18 cellular contexts compared by ENCODE assay signal in genomic region chr5:175671013-175671412, GRCh38. TPM values are rescaled to one million over a fixed set of nuclear protein-coding genes. Genes with fewer than 3 reads are reported as not detected.
DNase-seq lines count a peak whose midpoint lies in the region; ATAC-seq and TF ChIP-seq lines count a peak whose summit lies in the region.
"Had no signal": no experiment of that assay in that cellular context is flagged by ENCODE, and none has a peak within 500 bp of the region (broad histone marks: within the 10 kb centered on the region; RNA-seq: fewer than 3 reads in every experiment).

No MANE protein-coding gene starts in this region.

- no peak overlapping the region for H2BK5ac ChIP-seq in neuronal stem cell (ENCODE audit: low read length)

- intact Hi-C loops in activated naive CD4-positive, alpha-beta T cell treated with anti-CD3 and anti-CD28 coated beads for 36 hours (cut with micrococcal nuclease), result no loop called here

- no peaks in the 10 kb centered on the region for H3K79me1 ChIP-seq in neuronal stem cell (ENCODE audit: low read depth, low read length)

- TF ChIP-seq POLR2A in NB4 (IDR thresholded peaks at IDR 0.05; ENCODE audit: extremely low read depth, insufficient read length), result no peak

- ATAC-seq in DND-41 (ENCODE audit: insufficient read depth, low read depth) (peak; percentile 68), HG03460 (IDR thresholded peaks at IDR 0.05; ENCODE audit: unreplicated experiment) (no peak)
- ATAC-seq: GM12878 had no signal

- DNase-seq in DND-41 (peak; percentile 63), NB4 (ENCODE audit: low read depth) (peak; percentile 87), neuronal stem cell (ENCODE audit: low spot score) (no peak), HuH-7 (ENCODE audit: low spot score) (no peak)
- no peak for DNase-seq in activated naive CD8-positive, alpha-beta T cell treated with anti-CD3 and anti-CD28 coated beads for 36 hours
- DNase-seq in activated naive CD4-positive, alpha-beta T cell treated with anti-CD3 and anti-CD28 coated beads for 36 hours, result no peak
- DNase-seq: activated effector memory CD4-positive, alpha-beta T cell treated with Interleukin-2 at 50 U/mL for 16 hours; GDM1; immature natural killer cell; NCI-H2227 treated with DMSO at 0.1 percent for 48 hours; RPMI8226; stimulated activated CD4-positive, alpha-beta T cell treated with anti-CD3 and anti-CD28 coated beads, Interleukin-4, amount 100 ng/mL, for 24 hours had no signal

- H3K36me3 ChIP-seq in DND-41 (ENCODE audit: insufficient read depth, low read length) (no peaks in the 10 kb centered on the region), neuronal stem cell (replicated peaks in 1 of 2; ENCODE audit: control insufficient read depth in 2 of 2, insufficient read depth in 2 of 2, low read length in 2 of 2) (no peaks in the 10 kb centered on the region)
- H3K36me3 ChIP-seq: vagina had no signal

- no peaks in the 10 kb centered on the region for H3K9me3 Mint-ChIP-seq in activated naive CD8-positive, alpha-beta T cell treated with anti-CD3 and anti-CD28 coated beads for 36 hours
- no peaks in the 10 kb centered on the region for H3K9me3 Mint-ChIP-seq in activated naive CD4-positive, alpha-beta T cell treated with anti-CD3 and anti-CD28 coated beads for 36 hours
- H3K9me3 Mint-ChIP-seq: immature natural killer cell had no signal

- H3K23ac ChIP-seq in neuronal stem cell (ENCODE audit: low read depth, low read length, poor library complexity), result no peak overlapping the region

- no peak overlapping the region for H3K4me3 ChIP-seq in DND-41 (ENCODE audit: low read depth in 1 of 2, low read length in 2 of 2)
- no peak overlapping the region for H3K4me3 ChIP-seq in NB4 (ENCODE audit: low read depth, low read length)
- H3K4me3 ChIP-seq in neuronal stem cell (ENCODE audit: low read length in 2 of 2), result no peak overlapping the region
- H3K4me3 ChIP-seq: GM12878, vagina had no signal

- H2BK120ac ChIP-seq in neuronal stem cell (ENCODE audit: low read depth, low read length), result no peak overlapping the region

- TF ChIP-seq CTCF in DND-41 (IDR thresholded peaks at IDR 0.05; ENCODE audit: borderline replicate concordance, extremely low read depth, low read length, poor library complexity, severe bottlenecking) (no peak), NB4 (IDR thresholded peaks at IDR 0.05; ENCODE audit: low read depth, low read length) (no peak)

- H2BK15ac ChIP-seq in neuronal stem cell (ENCODE audit: low read length), result no peak overlapping the region

- no peaks in the 10 kb centered on the region for H3K27me3 ChIP-seq in DND-41 (ENCODE audit: insufficient read depth, low read length, poor library complexity)
- peaks cover 0 to 8% (median 0%) of the 10 kb centered on the region in 3 experiments for H3K27me3 ChIP-seq in neuronal stem cell (ENCODE audit: control insufficient read depth in 3 of 3, insufficient read depth in 3 of 3, low read depth in 1 of 3, low read length in 3 of 3)
- H3K27me3 ChIP-seq: vagina had no signal

- peaks cover 9% of the 10 kb centered on the region for H3K4me1 ChIP-seq in DND-41 (ENCODE audit: insufficient read depth, low read length)
- H3K4me1 ChIP-seq in neuronal stem cell (ENCODE audit: control insufficient read depth in 2 of 2, insufficient read depth in 1 of 2, low read depth in 1 of 2, low read length in 2 of 2), result peaks cover 0 to 4% of the 10 kb centered on the region in 2 donors
- H3K4me1 ChIP-seq: vagina had no signal

- H3K4me3 Mint-ChIP-seq in activated naive CD8-positive, alpha-beta T cell treated with anti-CD3 and anti-CD28 coated beads for 36 hours, result no peak overlapping the region
- H3K4me3 Mint-ChIP-seq in activated naive CD4-positive, alpha-beta T cell treated with anti-CD3 and anti-CD28 coated beads for 36 hours, result no peak overlapping the region
- H3K4me3 Mint-ChIP-seq: immature natural killer cell had no signal

- H2AK5ac ChIP-seq in neuronal stem cell (ENCODE audit: low read depth, low read length), result no peak overlapping the region

- H2BK12ac ChIP-seq in neuronal stem cell (ENCODE audit: low read length), result no peak overlapping the region

- peaks cover 55% of the 10 kb centered on the region for H3K4me1 Mint-ChIP-seq in activated naive CD8-positive, alpha-beta T cell treated with anti-CD3 and anti-CD28 coated beads for 36 hours
- H3K4me1 Mint-ChIP-seq in activated naive CD4-positive, alpha-beta T cell treated with anti-CD3 and anti-CD28 coated beads for 36 hours (ENCODE audit: low read depth), result peaks cover 62% of the 10 kb centered on the region
- H3K4me1 Mint-ChIP-seq: immature natural killer cell had no signal

- H3K9me3 ChIP-seq in DND-41 (ENCODE audit: insufficient read depth, low read length, severe bottlenecking), result no peaks in the 10 kb centered on the region
- H3K9me3 ChIP-seq in neuronal stem cell (replicated peaks in 1 of 2; ENCODE audit: control insufficient read depth in 2 of 2, insufficient read depth in 1 of 2, low read depth in 1 of 2, low read length in 2 of 2), result no peaks in the 10 kb centered on the region
- H3K9me3 ChIP-seq: vagina had no signal

- CTCF ChIA-PET in activated naive CD4-positive, alpha-beta T cell treated with anti-CD3 and anti-CD28 coated beads for 36 hours (lab: Charles Lee), result interaction anchor here (1.0 kb wide), 1 partner anchor 13 kb away, joined by 3 read pairs; no protein-coding TSS in a partner anchor

- H3K79me2 ChIP-seq in DND-41 (ENCODE audit: insufficient read depth, low read length), result no peaks in the 10 kb centered on the region

- H3K14ac ChIP-seq in neuronal stem cell (ENCODE audit: low read length), result peak overlapping the region; percentile 75

- no peaks in the 10 kb centered on the region for H3K27me3 Mint-ChIP-seq in activated naive CD8-positive, alpha-beta T cell treated with anti-CD3 and anti-CD28 coated beads for 36 hours
- no peaks in the 10 kb centered on the region for H3K27me3 Mint-ChIP-seq in activated naive CD4-positive, alpha-beta T cell treated with anti-CD3 and anti-CD28 coated beads for 36 hours (ENCODE audit: low read depth)

- H3K27ac ChIP-seq in DND-41 (ENCODE audit: low read length) (no peak overlapping the region), neuronal stem cell (replicated peaks; ENCODE audit: low read length) (no peak overlapping the region)
- H3K27ac ChIP-seq: vagina, VCaP had no signal

- H2AFZ ChIP-seq in DND-41 (ENCODE audit: low read depth, low read length), result no peak overlapping the region
- no peak overlapping the region for H2AFZ ChIP-seq in neuronal stem cell (ENCODE audit: low read length)

- no peak overlapping the region for H3K18ac ChIP-seq in neuronal stem cell (ENCODE audit: low read length)

- no peak overlapping the region for H3K4ac ChIP-seq in neuronal stem cell (ENCODE audit: low read length)

- WGBS in neuronal stem cell (ENCODE audit: extremely low coverage in 2 of 2, insufficient read length in 2 of 2, insufficient replicate concordance in 1 of 2), 2 donors, result no CpG with 5 or more reads among the region's 4 CpGs

- H3K4me2 ChIP-seq in DND-41 (ENCODE audit: insufficient read depth, low read length) (no peak overlapping the region), neuronal stem cell (ENCODE audit: insufficient read depth, low read length, poor library complexity, severe bottlenecking) (no peak overlapping the region)

- no peak overlapping the region for H4K91ac ChIP-seq in neuronal stem cell (ENCODE audit: low read depth, low read length, poor library complexity)

- H4K20me1 ChIP-seq in DND-41 (ENCODE audit: insufficient read depth, low read length), result peaks cover 8% of the 10 kb centered on the region

- H3K27ac Mint-ChIP-seq in activated naive CD8-positive, alpha-beta T cell treated with anti-CD3 and anti-CD28 coated beads for 36 hours, result peak overlapping the region; percentile 28
- H3K27ac Mint-ChIP-seq in activated naive CD4-positive, alpha-beta T cell treated with anti-CD3 and anti-CD28 coated beads for 36 hours, result no peak overlapping the region
- H3K27ac Mint-ChIP-seq: immature natural killer cell, progenitor cell of endocrine pancreas had no signal

- H3K9ac ChIP-seq in DND-41 (ENCODE audit: low read depth, low read length) (no peak overlapping the region), neuronal stem cell (ENCODE audit: low read depth, low read length, poor library complexity) (no peak overlapping the region)

- H3K36me3 Mint-ChIP-seq in activated naive CD8-positive, alpha-beta T cell treated with anti-CD3 and anti-CD28 coated beads for 36 hours, result peaks cover 27% of the 10 kb centered on the region
- no peaks in the 10 kb centered on the region for H3K36me3 Mint-ChIP-seq in activated naive CD4-positive, alpha-beta T cell treated with anti-CD3 and anti-CD28 coated beads for 36 hours (ENCODE audit: low read depth)
- H3K36me3 Mint-ChIP-seq: immature natural killer cell had no signal

- H4K8ac ChIP-seq in neuronal stem cell (ENCODE audit: low read depth, low read length), result no peak overlapping the region

RNA-seq across cellular contexts. Expression of gene HRH2, which starts 13.1 kb away (rescaled TPM):
- total RNA-seq in activated naive CD8-positive, alpha-beta T cell treated with anti-CD3 and anti-CD28 coated beads for 36 hours, result 10 to 100 TPM; 40.2 to 41.2 TPM
- polyA plus RNA-seq in neuronal stem cell (2013, experiment 1 of 2), result 0.59 TPM
- polyA plus RNA-seq in neuronal stem cell (2013, experiment 2 of 2), result 0.62 TPM
- total RNA-seq in activated naive CD4-positive, alpha-beta T cell treated with anti-CD3 and anti-CD28 coated beads for 36 hours, result 1 to 10 TPM; 8.7 to 10.0 TPM
- total RNA-seq: lung microvascular endothelial cell had no signal

Comparison
In these comparisons a context has a peak if more than half of its experiments do, and no peak if none do; other contexts are left out.
1. DNase-seq: peak in DND-41 (single experiment) and NB4 (single experiment); none in activated naive CD8-positive, alpha-beta T cell treated with anti-CD3 and anti-CD28 coated beads for 36 hours (single experiment), neuronal stem cell (single experiment), HuH-7 (single experiment) and activated naive CD4-positive, alpha-beta T cell treated with anti-CD3 and anti-CD28 coated beads for 36 hours (single experiment).